9 cellular contexts compared by ENCODE assay signal in the genomic region with DNA sequence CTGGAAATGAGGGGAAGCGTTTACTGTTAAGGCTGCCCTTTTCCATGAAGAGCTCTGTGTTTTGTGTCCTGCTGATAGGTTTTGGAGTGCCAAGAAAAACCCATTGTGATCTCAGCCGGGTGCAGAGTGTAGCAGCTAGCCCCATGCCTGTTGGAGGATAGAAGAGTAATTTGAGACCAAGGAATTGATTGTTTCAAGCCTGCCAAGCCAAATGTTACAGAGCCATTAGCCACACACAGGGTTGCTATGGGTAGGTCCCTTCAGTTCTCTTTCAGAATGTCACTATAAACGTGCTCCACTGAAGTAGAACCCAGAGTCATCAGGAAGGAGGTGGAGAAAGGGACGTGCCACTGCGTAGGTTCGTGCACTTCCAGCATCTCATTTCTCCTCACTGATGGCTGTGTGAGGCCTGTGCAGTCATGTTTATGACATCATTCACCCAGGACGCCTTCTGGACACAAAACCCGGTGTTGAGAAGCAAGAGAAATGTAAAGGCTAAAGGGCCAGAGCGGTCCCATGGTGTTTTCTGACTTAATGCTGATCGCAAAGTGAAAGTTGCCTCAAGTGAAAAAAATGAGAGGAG. TPM values are rescaled to one million over a fixed set of nuclear protein-coding genes. Genes with fewer than 3 reads are reported as not detected.
A peak's percentile ranks its signal among the peaks of the same experiment; 100 is the strongest.
DNase-seq lines count a peak whose midpoint lies in the region; ATAC-seq and TF ChIP-seq lines count a peak whose summit lies in the region.
"Had no signal": no experiment of that assay in that cellular context is flagged by ENCODE, and none has a peak within 500 bp of the region (broad histone marks: within the 10 kb centered on the region; RNA-seq: fewer than 3 reads in every experiment).

No MANE protein-coding gene starts in this region.

- WGBS in body of pancreas, 2 donors, result 51 to 62% methylated on average over 10 of the region's 10 CpGs

- H3K4me3 ChIP-seq in body of pancreas, result no peak overlapping the region

- H3K4me1 ChIP-seq in body of pancreas, result peaks cover 32% of the 10 kb centered on the region

- H3K27ac ChIP-seq in body of pancreas, result peak overlapping the region; percentile 27 to 67 (median 58)

- TF ChIP-seq CTCF in body of pancreas (IDR thresholded peaks at IDR 0.05), result no peak

- ATAC-seq in body of pancreas, result peak; percentile 86
- ATAC-seq: HCT116 had no signal

- intact Hi-C loops in body of pancreas (cut with DNase I), result no loop called here

- H3K9me3 ChIP-seq in body of pancreas, result no peaks in the 10 kb centered on the region

- no peak for TF ChIP-seq POLR2A in body of pancreas (IDR thresholded peaks at IDR 0.05)

- no peaks in the 10 kb centered on the region for H3K27me3 ChIP-seq in body of pancreas

- H3K36me3 ChIP-seq in body of pancreas (replicated peaks in 1 of 2; ENCODE audit: insufficient read depth in 1 of 2, low read depth in 2 of 2), result no peaks in the 10 kb centered on the region

- DNase-seq in NCI-H2107 (lab: John Stamatoyannopoulos, UW) (peak; percentile 22), body of pancreas (peak; percentile 20 to 61 (median 42)), iPS-NIHi7 (ENCODE audit: extremely low spot score) (peak; percentile 31), stromal cell of bone marrow (ENCODE audit: low read depth) (peak; percentile 52), superior temporal gyrus (ENCODE audit: extremely low spot score) (no peak), activated T-cell treated with anti-CD3 and anti-CD28 coated beads for 4 hours (no peak), ecto neural progenitor cell (ENCODE audit: low spot score) (no peak)
- DNase-seq: immature natural killer cell had no signal

RNA-seq across cellular contexts. Expression of gene GMPR, which starts 6.6 kb away (rescaled TPM):
- total RNA-seq in body of pancreas, result 10 to 100 TPM in 1 of 2 donors, 1 to 10 TPM in 1; 7.9 to 14.0 TPM

Comparison
In these comparisons a context has a peak if more than half of its experiments do, and no peak if none do; other contexts are left out.
1. DNase-seq: peak in NCI-H2107 (single experiment), body of pancreas (4 of 4), iPS-NIHi7 (single experiment) and stromal cell of bone marrow (single experiment); none in superior temporal gyrus (single experiment), activated T-cell treated with anti-CD3 and anti-CD28 coated beads for 4 hours (single experiment) and ecto neural progenitor cell (single experiment).